ENCODE assay signal across 17 cellular contexts in genomic region chr4:76270776-76271175, GRCh38. TPM values are rescaled to one million over a fixed set of nuclear protein-coding genes. Genes with fewer than 3 reads are reported as not detected.
DNase-seq lines count a peak whose midpoint lies in the region; ATAC-seq and TF ChIP-seq lines count a peak whose summit lies in the region.
"Had no signal": no experiment of that assay in that cellular context is flagged by ENCODE, and none has a peak within 500 bp of the region (broad histone marks: within the 10 kb centered on the region; RNA-seq: fewer than 3 reads in every experiment).

No MANE protein-coding gene starts in this region.

- intact Hi-C loops in mucosa of descending colon (cut with DNase I, micrococcal nuclease), result no loop called here

- DNase-seq in DMS153 treated with DMSO at 0.1 percent for 48 hours (lab: John Stamatoyannopoulos, UW; ENCODE audit: unreplicated experiment) (peak; percentile 37), NCI-H1417 (lab: John Stamatoyannopoulos, UW) (peak in 2 of 3 experiments; percentile 10 to 62), NCI-H69 (lab: John Stamatoyannopoulos, UW) (peak; percentile 61), mucosa of descending colon (no peak), GM20000 (ENCODE audit: low spot score) (no peak)
- no peak for DNase-seq in stimulated activated CD4-positive, alpha-beta T cell treated with anti-CD3 and anti-CD28 coated beads, Interleukin-2, amount 100 ng/mL, for 24 hours
- DNase-seq: Caco-2; DMS79; GM23248; HCEC 1CT; NCI-H1436 treated with DMSO at 0.1 percent for 48 hours; NK-92 treated with Interleukin-12 subunit alpha and Interleukin-12 subunit beta, amount 100 ng/mL, for 24 hours; SHP77 had no signal

- no peaks in the 10 kb centered on the region for H3K9me3 ChIP-seq in mucosa of descending colon

- H3K4me1 ChIP-seq in mucosa of descending colon (ENCODE audit: low read depth), result peaks cover 4% of the 10 kb centered on the region

- no peaks in the 10 kb centered on the region for H3K36me3 ChIP-seq in mucosa of descending colon (ENCODE audit: low read depth)

- TF ChIP-seq CTCF in mucosa of descending colon (IDR thresholded peaks at IDR 0.05) (no peak), GM20000 (IDR thresholded peaks at IDR 0.05; ENCODE audit: extremely low read depth, missing control alignments) (no peak)

- peak; percentile 53 for ATAC-seq in mucosa of descending colon
- ATAC-seq in HG02973 (IDR thresholded peaks at IDR 0.05; ENCODE audit: unreplicated experiment), result no peak
- ATAC-seq: K562 had no signal

- no peak overlapping the region for H3K4me3 ChIP-seq in mucosa of descending colon
- H3K4me3 ChIP-seq: GM23248, K562 had no signal

RNA-seq across cellular contexts. Expression of gene FAM47E, which starts 19.3 kb away (rescaled TPM):
- total RNA-seq in mucosa of descending colon, result 1 to 10 TPM; 3.3 to 9.8 (median 6.1) TPM
- total RNA-seq: GM23248; OCI-LY7; T-helper 1 cell treated with Interleukin-12 subunit alpha and Interleukin-12 subunit beta and Interleukin-4 antibody, amounts not matched to agents 30 ng/mL and 1 ng/mL, for 36 hours had no signal

RNA-seq across cellular contexts. Expression of gene STBD1, which starts 35.8 kb away (rescaled TPM):
- 10 to 100 TPM; 11.9 to 34.3 (median 19.7) TPM for total RNA-seq in mucosa of descending colon
- total RNA-seq: OCI-LY7 had no signal

RNA-seq across cellular contexts. Expression of gene SCARB2, which starts 57.2 kb away (rescaled TPM):
- total RNA-seq in mucosa of descending colon, result 100 to 1,000 TPM; 148 to 183 (median 172) TPM

Comparison
In these comparisons a context has a peak if more than half of its experiments do, and no peak if none do; other contexts are left out.
1. DNase-seq: peak in DMS153 treated with DMSO at 0.1 percent for 48 hours (single experiment), NCI-H1417 (2 of 3) and NCI-H69 (single experiment); none in mucosa of descending colon (0 of 3), stimulated activated CD4-positive, alpha-beta T cell treated with anti-CD3 and anti-CD28 coated beads, Interleukin-2, amount 100 ng/mL, for 24 hours (0 of 2) and GM20000 (single experiment).